ENCODE assay signal across 16 cellular contexts in genomic region chr12:120662879-120663278, GRCh38. TPM values are rescaled to one million over a fixed set of nuclear protein-coding genes. Genes with fewer than 3 reads are reported as not detected.
DNase-seq lines count a peak whose midpoint lies in the region; ATAC-seq and TF ChIP-seq lines count a peak whose summit lies in the region.
"Had no signal": no experiment of that assay in that cellular context is flagged by ENCODE, and none has a peak within 500 bp of the region (broad histone marks: within the 10 kb centered on the region; RNA-seq: fewer than 3 reads in every experiment).

No MANE protein-coding gene starts in this region.

- no peak overlapping the region for H3K27ac Mint-ChIP-seq in T-helper 17 cell
- H3K27ac Mint-ChIP-seq in osteocyte (ENCODE audit: unreplicated experiment) = no peak overlapping the region
- H3K27ac Mint-ChIP-seq in activated T-helper 2 cell treated with anti-CD3 and anti-CD28 coated beads, Interferon-gamma antibody, Interleukin-2, Interleukin-4, amounts not matched to agents 10 μg/mL and 5 μg/mL and 100 μg/mL, durations not matched to agents 14 hours and 24 hours and 36 hours = no peak overlapping the region
- H3K27ac Mint-ChIP-seq in activated T-cell treated with anti-CD3 and anti-CD28 coated beads, Interleukin-2, amount 50 U/mL, for 72 hours = no peak overlapping the region
- H3K27ac Mint-ChIP-seq: activated CD4-positive, alpha-beta T cell treated with anti-CD3 and anti-CD28 coated beads, Interleukin-2, amount 10 ng/mL, durations not matched to agents 7 days and 5 days; stimulated activated effector memory CD8-positive, alpha-beta T cell treated with anti-CD3 and anti-CD28 coated beads, Interleukin-12 subunit alpha, Interleukin-12 subunit beta, amount 100 ng/mL, for 72 hours had no signal

- H3K9me3 Mint-ChIP-seq in osteocyte (ENCODE audit: unreplicated experiment) = no peaks in the 10 kb centered on the region
- no peaks in the 10 kb centered on the region for H3K9me3 Mint-ChIP-seq in activated T-helper 2 cell treated with anti-CD3 and anti-CD28 coated beads, Interferon-gamma antibody, Interleukin-2, Interleukin-4, amounts not matched to agents 10 μg/mL and 5 μg/mL and 100 μg/mL, durations not matched to agents 14 hours and 24 hours and 36 hours
- no peaks in the 10 kb centered on the region for H3K9me3 Mint-ChIP-seq in activated T-cell treated with anti-CD3 and anti-CD28 coated beads, Interleukin-2, amount 50 U/mL, for 72 hours
- H3K9me3 Mint-ChIP-seq: activated CD4-positive, alpha-beta T cell treated with anti-CD3 and anti-CD28 coated beads, Interleukin-2, amount 10 ng/mL, durations not matched to agents 7 days and 5 days; stimulated activated effector memory CD8-positive, alpha-beta T cell treated with anti-CD3 and anti-CD28 coated beads, Interleukin-12 subunit alpha, Interleukin-12 subunit beta, amount 100 ng/mL, for 72 hours had no signal

- H3K4me3 Mint-ChIP-seq in T-helper 17 cell (no peak overlapping the region), osteocyte (ENCODE audit: unreplicated experiment) (no peak overlapping the region)
- no peak overlapping the region for H3K4me3 Mint-ChIP-seq in activated T-helper 2 cell treated with anti-CD3 and anti-CD28 coated beads, Interferon-gamma antibody, Interleukin-2, Interleukin-4, amounts not matched to agents 10 μg/mL and 5 μg/mL and 100 μg/mL, durations not matched to agents 14 hours and 24 hours and 36 hours (ENCODE audit: low read depth)
- H3K4me3 Mint-ChIP-seq in activated T-cell treated with anti-CD3 and anti-CD28 coated beads, Interleukin-2, amount 50 U/mL, for 72 hours = no peak overlapping the region
- H3K4me3 Mint-ChIP-seq: activated CD4-positive, alpha-beta T cell treated with anti-CD3 and anti-CD28 coated beads, Interleukin-2, amount 10 ng/mL, durations not matched to agents 7 days and 5 days; stimulated activated effector memory CD8-positive, alpha-beta T cell treated with anti-CD3 and anti-CD28 coated beads, Interleukin-12 subunit alpha, Interleukin-12 subunit beta, amount 100 ng/mL, for 72 hours had no signal

- H3K36me3 Mint-ChIP-seq in T-helper 17 cell (ENCODE audit: low read depth) (peaks cover 4% of the 10 kb centered on the region), osteocyte (ENCODE audit: unreplicated experiment) (no peaks in the 10 kb centered on the region)
- H3K36me3 Mint-ChIP-seq in activated T-helper 2 cell treated with anti-CD3 and anti-CD28 coated beads, Interferon-gamma antibody, Interleukin-2, Interleukin-4, amounts not matched to agents 10 μg/mL and 5 μg/mL and 100 μg/mL, durations not matched to agents 14 hours and 24 hours and 36 hours (ENCODE audit: low read depth) = no peaks in the 10 kb centered on the region
- no peaks in the 10 kb centered on the region for H3K36me3 Mint-ChIP-seq in activated T-cell treated with anti-CD3 and anti-CD28 coated beads, Interleukin-2, amount 50 U/mL, for 72 hours (ENCODE audit: insufficient read depth in 2 of 2)
- H3K36me3 Mint-ChIP-seq: stimulated activated effector memory CD8-positive, alpha-beta T cell treated with anti-CD3 and anti-CD28 coated beads, Interleukin-12 subunit alpha, Interleukin-12 subunit beta, amount 100 ng/mL, for 72 hours had no signal

- intact Hi-C loops in activated T-helper 2 cell treated with anti-CD3 and anti-CD28 coated beads, Interferon-gamma antibody, Interleukin-2, Interleukin-4, amounts not matched to agents 10 μg/mL and 5 μg/mL and 100 μg/mL, durations not matched to agents 14 hours and 24 hours and 36 hours (cut with micrococcal nuclease) = no loop called here

- ATAC-seq in GM18498 (IDR thresholded peaks at IDR 0.05; ENCODE audit: unreplicated experiment) (peak; percentile 73), GM21423 (IDR thresholded peaks at IDR 0.05; ENCODE audit: unreplicated experiment) (peak; percentile 76), HG03342 (IDR thresholded peaks at IDR 0.05; ENCODE audit: unreplicated experiment) (peak; percentile 78), T-helper 17 cell (peak; percentile 59)
- ATAC-seq in activated T-cell treated with anti-CD3 and anti-CD28 coated beads, Interleukin-2, amount 50 U/mL, for 72 hours (replicated peaks in 1 of 2) = no peak
- ATAC-seq: stimulated activated effector memory CD8-positive, alpha-beta T cell treated with anti-CD3 and anti-CD28 coated beads, Interleukin-12 subunit alpha, Interleukin-12 subunit beta, amount 100 ng/mL, for 72 hours had no signal

- H3K4me1 Mint-ChIP-seq in T-helper 17 cell (peaks cover 4% of the 10 kb centered on the region), osteocyte (ENCODE audit: unreplicated experiment) (no peaks in the 10 kb centered on the region)
- no peaks in the 10 kb centered on the region for H3K4me1 Mint-ChIP-seq in activated T-helper 2 cell treated with anti-CD3 and anti-CD28 coated beads, Interferon-gamma antibody, Interleukin-2, Interleukin-4, amounts not matched to agents 10 μg/mL and 5 μg/mL and 100 μg/mL, durations not matched to agents 14 hours and 24 hours and 36 hours (ENCODE audit: low read depth)
- no peaks in the 10 kb centered on the region for H3K4me1 Mint-ChIP-seq in activated T-cell treated with anti-CD3 and anti-CD28 coated beads, Interleukin-2, amount 50 U/mL, for 72 hours (ENCODE audit: low read depth)
- H3K4me1 Mint-ChIP-seq: activated CD4-positive, alpha-beta T cell treated with anti-CD3 and anti-CD28 coated beads, Interleukin-2, amount 10 ng/mL, durations not matched to agents 7 days and 5 days; stimulated activated effector memory CD8-positive, alpha-beta T cell treated with anti-CD3 and anti-CD28 coated beads, Interleukin-12 subunit alpha, Interleukin-12 subunit beta, amount 100 ng/mL, for 72 hours had no signal

- no peak for TF ChIP-seq CTCF in osteocyte (IDR thresholded peaks at IDR 0.05)

- peaks cover 38% of the 10 kb centered on the region for H3K27me3 Mint-ChIP-seq in T-helper 17 cell
- peaks cover 6% of the 10 kb centered on the region for H3K27me3 Mint-ChIP-seq in osteocyte (ENCODE audit: unreplicated experiment)
- peaks cover 3% of the 10 kb centered on the region for H3K27me3 Mint-ChIP-seq in activated T-helper 2 cell treated with anti-CD3 and anti-CD28 coated beads, Interferon-gamma antibody, Interleukin-2, Interleukin-4, amounts not matched to agents 10 μg/mL and 5 μg/mL and 100 μg/mL, durations not matched to agents 14 hours and 24 hours and 36 hours (ENCODE audit: low read depth)
- no peaks in the 10 kb centered on the region for H3K27me3 Mint-ChIP-seq in activated T-cell treated with anti-CD3 and anti-CD28 coated beads, Interleukin-2, amount 50 U/mL, for 72 hours (ENCODE audit: low read depth)
- H3K27me3 Mint-ChIP-seq: activated CD4-positive, alpha-beta T cell treated with anti-CD3 and anti-CD28 coated beads, Interleukin-2, amount 10 ng/mL, durations not matched to agents 7 days and 5 days had no signal

- no peak overlapping the region for H3K27ac ChIP-seq in caudate nucleus (ENCODE audit: low read depth, low read length)
- H3K27ac ChIP-seq: C4-2B, GM23248, SK-N-MC had no signal

- DNase-seq in T-helper 17 cell (no peak), osteocyte (ENCODE audit: extremely low spot score, unreplicated experiment) (no peak), caudate nucleus (lab: John Stamatoyannopoulos, UW) (no peak)
- DNase-seq in activated T-helper 2 cell treated with anti-CD3 and anti-CD28 coated beads, Interferon-gamma antibody, Interleukin-2, Interleukin-4, amounts not matched to agents 10 μg/mL and 5 μg/mL and 100 μg/mL, durations not matched to agents 14 hours and 24 hours and 36 hours (ENCODE audit: low spot score) = no peak
- no peak for DNase-seq in activated T-cell treated with anti-CD3 and anti-CD28 coated beads, Interleukin-2, amount 50 U/mL, for 72 hours
- DNase-seq: activated CD4-positive, alpha-beta T cell treated with anti-CD3 and anti-CD28 coated beads, Interleukin-2, amount 10 ng/mL, durations not matched to agents 7 days and 5 days; GM23248; hippocampal formation; NCI-H524 treated with DMSO at 0.1 percent for 48 hours had no signal

- no peaks in the 10 kb centered on the region for H3K9me3 ChIP-seq in T-helper 17 cell (ENCODE audit: control insufficient read depth, low read length, poor library complexity, severe bottlenecking)

RNA-seq across cellular contexts. Expression of gene CABP1, which starts 22.5 kb away (rescaled TPM):
- total RNA-seq in T-helper 17 cell (not detected), osteocyte (not detected in 2 replicates)
- 0.27 and 0.41 TPM in 2 replicates for total RNA-seq in activated T-helper 2 cell treated with anti-CD3 and anti-CD28 coated beads, Interferon-gamma antibody, Interleukin-2, Interleukin-4, amounts not matched to agents 10 μg/mL and 5 μg/mL and 100 μg/mL, durations not matched to agents 14 hours and 24 hours and 36 hours
- total RNA-seq in activated T-cell treated with anti-CD3 and anti-CD28 coated beads, Interleukin-2, amount 50 U/mL, for 72 hours = 1 to 10 TPM in 1 of 2 donors, not detected in 1; 1.2 TPM
- total RNA-seq: GM23248, MCF 10A had no signal

RNA-seq across cellular contexts. Expression of gene MLEC, which starts 24.1 kb away (rescaled TPM):
- 10 to 100 TPM; 21.8 to 31.0 TPM for total RNA-seq in T-helper 17 cell
- 129 TPM in 2 replicates for total RNA-seq in osteocyte
- 136 and 142 TPM in 2 replicates for total RNA-seq in activated T-helper 2 cell treated with anti-CD3 and anti-CD28 coated beads, Interferon-gamma antibody, Interleukin-2, Interleukin-4, amounts not matched to agents 10 μg/mL and 5 μg/mL and 100 μg/mL, durations not matched to agents 14 hours and 24 hours and 36 hours
- 10 to 100 TPM; 75.7 to 88.9 TPM for total RNA-seq in activated T-cell treated with anti-CD3 and anti-CD28 coated beads, Interleukin-2, amount 50 U/mL, for 72 hours

RNA-seq across cellular contexts. Expression of gene UNC119B, which starts 47.4 kb away (rescaled TPM):
- total RNA-seq in T-helper 17 cell (10 to 100 TPM; 15.2 to 16.2 TPM), osteocyte (26.8 and 27.9 TPM in 2 replicates)
- 25.1 and 27.0 TPM in 2 replicates for total RNA-seq in activated T-helper 2 cell treated with anti-CD3 and anti-CD28 coated beads, Interferon-gamma antibody, Interleukin-2, Interleukin-4, amounts not matched to agents 10 μg/mL and 5 μg/mL and 100 μg/mL, durations not matched to agents 14 hours and 24 hours and 36 hours
- 10 to 100 TPM; 31.2 to 40.5 TPM for total RNA-seq in activated T-cell treated with anti-CD3 and anti-CD28 coated beads, Interleukin-2, amount 50 U/mL, for 72 hours

Comparison
In these comparisons a context has a peak if more than half of its experiments do, and no peak if none do; other contexts are left out.
1. ATAC-seq: peak in GM18498 (single experiment), GM21423 (single experiment), HG03342 (single experiment) and T-helper 17 cell (single experiment); none in activated T-cell treated with anti-CD3 and anti-CD28 coated beads, Interleukin-2, amount 50 U/mL, for 72 hours (0 of 2).